Comparison of ENCODE assay signal across 8 cellular contexts in genomic region chr10:97849491-97850402, GRCh38. TPM values are rescaled to one million over a fixed set of nuclear protein-coding genes. Genes with fewer than 3 reads are reported as not detected.
DNase-seq lines count a peak whose midpoint lies in the region; ATAC-seq and TF ChIP-seq lines count a peak whose summit lies in the region.

TSS of gene GOLGA7B (plus strand) at chr10:97849843. CDS start at chr10:97850304, 461 bp downstream.

- no peak within 1 kb of the TSS for H3T11ph ChIP-seq in H9 (ENCODE audit: low read length)

- H4K5ac ChIP-seq in H9 (ENCODE audit: insufficient read length, low read depth, low read length): no peak within 1 kb of the TSS

- ATAC-seq in PC-3 (peak; percentile 81), gastroesophageal sphincter (peak; percentile 71), HG03039 (IDR thresholded peaks at IDR 0.05; ENCODE audit: unreplicated experiment) (no peak)

- H3K4me1 Mint-ChIP-seq in H9: peaks cover 4 to 16% of the 10 kb centered on the region in 2 experiments

- peak within 1 kb of the TSS; percentile 68 for H3K4me3 ChIP-seq in PC-3 (ENCODE audit: low read length)
- peak within 1 kb of the TSS; percentile 29 to 65 for H3K4me3 ChIP-seq in gastroesophageal sphincter
- peak within 1 kb of the TSS; percentile 39 for H3K4me3 ChIP-seq in parathyroid adenoma (ENCODE audit: low read depth, low read length)
- peak within 1 kb of the TSS; percentile 26 to 29 for H3K4me3 ChIP-seq in uterus

- no peak within 1 kb of the TSS for H3K9ac ChIP-seq in H9 (ENCODE audit: extremely low read depth, insufficient read length, low read length)
- peak within 1 kb of the TSS; percentile 44; the same call in 1 of the 2 replicates for H3K9ac ChIP-seq in PC-3 (ENCODE audit: low read length)
- peak within 1 kb of the TSS; percentile 34 for H3K9ac ChIP-seq in parathyroid adenoma

- no peak within 1 kb of the TSS for H3K4ac ChIP-seq in H9 (ENCODE audit: low read depth, low read length)

- H3K27ac Mint-ChIP-seq in H9: no peak within 1 kb of the TSS

- TF ChIP-seq CTCF in H9 (conservative IDR thresholded peaks at IDR 0.05) (no peak), PC-3 (conservative IDR thresholded peaks at IDR 0.05; ENCODE audit: low read depth, low read length) (no peak), gastroesophageal sphincter (IDR thresholded peaks at IDR 0.05) (no peak), parathyroid adenoma (IDR thresholded peaks at IDR 0.05) (no peak), uterus (IDR thresholded peaks at IDR 0.05) (no peak)

- no peak within 1 kb of the TSS for H2AK5ac ChIP-seq in H9 (ENCODE audit: insufficient read length, low read length)

- H3K36me3 Mint-ChIP-seq in H9 (ENCODE audit: insufficient read depth in 1 of 3, low read depth in 3 of 3): no peaks in the 10 kb centered on the region

- H2BK5ac ChIP-seq in H9 (ENCODE audit: insufficient read length, low read length): no peak within 1 kb of the TSS

- no peaks in the 10 kb centered on the region for H3K79me2 ChIP-seq in H9 (ENCODE audit: insufficient read depth, low read length)
- no peaks in the 10 kb centered on the region for H3K79me2 ChIP-seq in PC-3 (ENCODE audit: low read length)
- no peaks in the 10 kb centered on the region for H3K79me2 ChIP-seq in parathyroid adenoma

- H2AFZ ChIP-seq in H9 (ENCODE audit: low read length) (no peak within 1 kb of the TSS), PC-3 (ENCODE audit: low read length) (peak within 1 kb of the TSS; percentile 71), parathyroid adenoma (peak within 1 kb of the TSS; percentile 95)

- CTCF ChIA-PET in PC-3 (lab: Charles Lee): interaction anchor here (0.6 kb wide), 1 partner anchor 42 kb away, joined by 11 read pairs; no protein-coding TSS in a partner anchor

- BruUV-seq in PC-3 (replicated peaks; lab: Mats Ljungman, UMichigan): no TSS peak

- H4K20me1 ChIP-seq in H9 (ENCODE audit: control insufficient read depth, insufficient read depth, insufficient read length): no peaks in the 10 kb centered on the region
- H4K20me1 ChIP-seq in PC-3 (ENCODE audit: low read length): no peaks in the 10 kb centered on the region

- DNase-seq in COLO829 (ENCODE audit: low spot score) (peak; percentile 18), H9 (peak; percentile 77), PC-3 (peak; percentile 35), uterus (no peak)
- peak; percentile 53 for DNase-seq in activated T-helper 9 cell treated with anti-CD3 and anti-CD28 coated beads, Interleukin-2, amount 50 U/mL, for 16 hours (ENCODE audit: low read depth)

- no peak within 1 kb of the TSS for H3K18ac ChIP-seq in H9 (ENCODE audit: insufficient read length, low read depth, low read length)

- H3K14ac ChIP-seq in H9 (ENCODE audit: insufficient read depth, low read length): no peak within 1 kb of the TSS

- no peaks in the 10 kb centered on the region for H3K23me2 ChIP-seq in H9 (ENCODE audit: insufficient read length, low read depth, low read length, poor library complexity, severe bottlenecking)

- H2BK12ac ChIP-seq in H9 (ENCODE audit: insufficient read length, low read depth, low read length): no peak within 1 kb of the TSS

- no peaks in the 10 kb centered on the region for H3K79me1 ChIP-seq in H9 (ENCODE audit: insufficient read depth, low read depth, low read length, poor library complexity, severe bottlenecking)

- no peak within 1 kb of the TSS for H2BK120ac ChIP-seq in H9 (ENCODE audit: low read depth, low read length, poor library complexity, severe bottlenecking)

- no peak within 1 kb of the TSS for H4K8ac ChIP-seq in H9 (replicated peaks; ENCODE audit: insufficient read length, low read depth, low read length)

- H3K56ac ChIP-seq in H9 (ENCODE audit: insufficient read length, low read depth, low read length): no peak within 1 kb of the TSS

- no peak for TF ChIP-seq POLR2A in gastroesophageal sphincter (IDR thresholded peaks at IDR 0.05)
- TF ChIP-seq POLR2A in uterus (IDR thresholded peaks at IDR 0.05): no peak

- peak within 1 kb of the TSS; percentile 67 to 82 for H3K4me3 Mint-ChIP-seq in H9

- no CpG with 5 or more reads among the region's 96 CpGs for whole genome bisulfite sequencing in H9 (ENCODE audit: extremely low coverage, insufficient read length, low lambda C conversion rate)
- WGBS in gastroesophageal sphincter (ENCODE audit: low coverage in 1 of 2), 2 donors: 1 to 2% methylated on average over 7 to 12 of the region's 96 CpGs

- no peaks in the 10 kb centered on the region for H3F3A ChIP-seq in PC-3 (ENCODE audit: low read length, unreplicated experiment)

- no peak within 1 kb of the TSS for H2BK15ac ChIP-seq in H9 (ENCODE audit: low read depth, low read length)

- peaks cover 59% of the 10 kb centered on the region for H3K27me3 Mint-ChIP-seq in H9 (ENCODE audit: low read depth)

- H4K91ac ChIP-seq in H9 (ENCODE audit: insufficient read length, low read depth, low read length): no peak within 1 kb of the TSS

- H2BK20ac ChIP-seq in H9 (ENCODE audit: low read depth, low read length, poor library complexity, severe bottlenecking): no peak within 1 kb of the TSS

- TF ChIP-seq EP300 in gastroesophageal sphincter (IDR thresholded peaks at IDR 0.05): no peak

- H3K27me3 ChIP-seq in H9 (ENCODE audit: insufficient read depth, low read length) (peaks cover 3% of the 10 kb centered on the region; the same call in 1 of the 2 replicates), PC-3 (ENCODE audit: low read length) (no peaks in the 10 kb centered on the region), gastroesophageal sphincter (peaks cover 93% of the 10 kb centered on the region), parathyroid adenoma (ENCODE audit: control insufficient read depth, insufficient read depth, low read length) (no peaks in the 10 kb centered on the region), uterus (peaks cover 0 to 9% of the 10 kb centered on the region in 2 donors)

- H3K23ac ChIP-seq in H9 (ENCODE audit: insufficient read length, low read depth, low read length): no peak within 1 kb of the TSS

- no peaks in the 10 kb centered on the region for H3K9me2 ChIP-seq in PC-3 (replicated peaks; ENCODE audit: low read length)

- H3K4me2 ChIP-seq in H9 (ENCODE audit: insufficient read depth, insufficient read length, low read length): peak within 1 kb of the TSS; percentile 43
- peak within 1 kb of the TSS; percentile 89 for H3K4me2 ChIP-seq in PC-3 (ENCODE audit: low read length)
- peak within 1 kb of the TSS; percentile 62 for H3K4me2 ChIP-seq in parathyroid adenoma (ENCODE audit: low read length)

- no peaks in the 10 kb centered on the region for H3K9me3 Mint-ChIP-seq in H9

- no peak within 1 kb of the TSS for H3K27ac ChIP-seq in H9 (ENCODE audit: insufficient read length, low read depth, low read length)
- peak within 1 kb of the TSS; percentile 62 for H3K27ac ChIP-seq in PC-3 (ENCODE audit: low read length)
- H3K27ac ChIP-seq in gastroesophageal sphincter: no peak within 1 kb of the TSS
- peak within 1 kb of the TSS; percentile 32 for H3K27ac ChIP-seq in parathyroid adenoma
- no peak within 1 kb of the TSS for H3K27ac ChIP-seq in uterus

- peaks cover 4% of the 10 kb centered on the region for H3K4me1 ChIP-seq in H9 (ENCODE audit: insufficient read depth, low read length)
- H3K4me1 ChIP-seq in PC-3 (ENCODE audit: insufficient read depth, low read length): peaks cover 3% of the 10 kb centered on the region; the same call in 1 of the 2 replicates
- H3K4me1 ChIP-seq in gastroesophageal sphincter: peaks cover 0 to 20% (median 5%) of the 10 kb centered on the region in 3 donors
- H3K4me1 ChIP-seq in parathyroid adenoma: peaks cover 6% of the 10 kb centered on the region
- H3K4me1 ChIP-seq in uterus: peaks cover 0 to 10% of the 10 kb centered on the region in 2 donors

- POLR2A ChIA-PET in PC-3 (lab: Charles Lee; ENCODE audit: unreplicated experiment): no interaction called here

- H3K36me3 ChIP-seq in PC-3 (ENCODE audit: low read depth, low read length) (no peaks in the 10 kb centered on the region), gastroesophageal sphincter (no peaks in the 10 kb centered on the region), parathyroid adenoma (ENCODE audit: control insufficient read depth, insufficient read depth, low read length) (no peaks in the 10 kb centered on the region), uterus (no peaks in the 10 kb centered on the region)

- no peaks in the 10 kb centered on the region for H3K9me3 ChIP-seq in H9 (ENCODE audit: control insufficient read depth, low read depth, low read length)
- H3K9me3 ChIP-seq in PC-3 (ENCODE audit: low read length): no peaks in the 10 kb centered on the region
- H3K9me3 ChIP-seq in gastroesophageal sphincter: no peaks in the 10 kb centered on the region
- no peaks in the 10 kb centered on the region for H3K9me3 ChIP-seq in parathyroid adenoma (ENCODE audit: control insufficient read depth, low read length)
- no peaks in the 10 kb centered on the region for H3K9me3 ChIP-seq in uterus

- intact Hi-C loops in PC-3 (cut with micrococcal nuclease) (no loop called here), uterus (cut with DNase I; ENCODE audit: low total_unique reads) (no loop called here)

RNA-seq across cellular contexts. Expression of gene GOLGA7B, which starts in this region (rescaled TPM):
- total RNA-seq in H9 (2021): 0.02 and 0.04 TPM in 2 replicates
- 0.26 and 0.29 TPM in 2 replicates for total RNA-seq in PC-3 (2014; rRNA removed)
- total RNA-seq in gastroesophageal sphincter: under 1 TPM; 0.08 to 0.40 (median 0.23) TPM
- 1 to 10 TPM in 1 of 4 donors, under 1 TPM in 1, not detected in 2; 0.09 to 3.1 TPM for total RNA-seq in uterus

Comparison
In these comparisons a context has a peak if more than half of its experiments do, and no peak if none do; other contexts are left out.
1. Peak in DNase-seq and H3K4me2 ChIP-seq in H9; RNA of the gene not detected or under 1 TPM.
2. Peak in DNase-seq, ATAC-seq, H3K4me3 ChIP-seq, H3K27ac ChIP-seq, H3K9ac ChIP-seq and H3K4me2 ChIP-seq in PC-3; RNA of the gene not detected or under 1 TPM.
3. Peak in ATAC-seq and H3K4me3 ChIP-seq in gastroesophageal sphincter; RNA of the gene not detected or under 1 TPM.
4. DNase-seq: peak in COLO829 (single experiment) and activated T-helper 9 cell treated with anti-CD3 and anti-CD28 coated beads, Interleukin-2, amount 50 U/mL, for 16 hours (single experiment); none in uterus (0 of 2).
5. Peak in every context shown above with its lines, with median percentiles within 50 percentile points of each other: H3K4me2 ChIP-seq and H3K4me3 ChIP-seq.